ENCODE assay signal across 8 cellular contexts in genomic region chr16:4475880-4476790, GRCh38. TPM values are rescaled to one million over a fixed set of nuclear protein-coding genes. Genes with fewer than 3 reads are reported as not detected.
DNase-seq lines count a peak whose midpoint lies in the region; ATAC-seq and TF ChIP-seq lines count a peak whose summit lies in the region.

Gene HMOX2, plus strand, starts transcription at chr16:4476398. Its CDS starts 29,127 bp downstream, at chr16:4505525.

- H3K4me3 ChIP-seq in kidney epithelial cell (ENCODE audit: low read depth, low read length), result peak within 1 kb of the TSS; percentile 78

- no peaks in the 10 kb centered on the region for H3K27me3 ChIP-seq in kidney epithelial cell (ENCODE audit: control insufficient read depth, insufficient read depth, low read length)

- ATAC-seq in GM19035 (IDR thresholded peaks at IDR 0.05; ENCODE audit: unreplicated experiment) (peak; percentile 84), HG03354 (IDR thresholded peaks at IDR 0.05; ENCODE audit: poor library complexity, severe bottlenecking, unreplicated experiment) (peak; percentile 79)

- H3K36me3 ChIP-seq in kidney epithelial cell (ENCODE audit: control insufficient read depth, insufficient read depth, low read length), result no peaks in the 10 kb centered on the region

- TF ChIP-seq CTCF in kidney epithelial cell (IDR thresholded peaks at IDR 0.05; ENCODE audit: insufficient read depth, low read length, poor library complexity, severe bottlenecking), result peak; percentile 13

- DNase-seq in AML-193 (lab: John Stamatoyannopoulos, UW), result peak; percentile 82 to 83
- DNase-seq in NCI-H460 (ENCODE audit: extremely low read depth, low read depth), result peak; percentile 93
- DNase-seq in activated CD4-positive, alpha-beta T cell treated with anti-CD3 and anti-CD28 coated beads for 1 hour, result peak; percentile 88
- DNase-seq in cerebellum (ENCODE audit: low spot score), result peak; percentile 98
- no peak for DNase-seq in kidney epithelial cell (ENCODE audit: low read depth)
- peak; percentile 85 to 92 for DNase-seq in stimulated activated CD4-positive, alpha-beta T cell treated with anti-CD3 and anti-CD28 coated beads, Interleukin-1b, Interleukin-23, amount 100 ng/mL, for 1 hour (ENCODE audit: low read depth in 2 of 2)

RNA-seq across cellular contexts. Expression of gene HMOX2, which starts in this region (rescaled TPM):
- total RNA-seq in NCI-H460 (2014; rRNA removed; shearing (Covaris generic)), result 32.2 and 34.6 TPM in 2 replicates
- polyA plus RNA-seq in NCI-H460 (2014; cell fraction: nucleus; rRNA removed), result 31.4 and 44.9 TPM in 2 replicates
- total RNA-seq in cerebellum, result 33.0 TPM
- total RNA-seq in kidney epithelial cell, result 64.4 and 72.6 TPM in 2 replicates
